ENCODE assay signal across 11 cellular contexts in genomic region chr15:69045810-69046209, GRCh38. TPM values are rescaled to one million over a fixed set of nuclear protein-coding genes. Genes with fewer than 3 reads are reported as not detected.
DNase-seq lines count a peak whose midpoint lies in the region; FAIRE-seq and TF ChIP-seq lines count a peak whose summit lies in the region.
"Had no signal": no experiment of that assay in that cellular context is flagged by ENCODE, and none has a peak within 500 bp of the region (broad histone marks: within the 10 kb centered on the region; RNA-seq: fewer than 3 reads in every experiment).

No MANE protein-coding gene starts in this region.

- no peaks in the 10 kb centered on the region for H3K9me1 ChIP-seq in endothelial cell of umbilical vein (replicated peaks; ENCODE audit: control insufficient read depth, extremely low read depth, insufficient read depth, low read length)

- H2AFZ ChIP-seq in PC-9 (no peak overlapping the region), endothelial cell of umbilical vein (ENCODE audit: low read depth, low read length) (no peak overlapping the region), parathyroid adenoma (peak overlapping the region; percentile 78)

- no peaks in the 10 kb centered on the region for H3K9me2 ChIP-seq in PC-9 (ENCODE audit: insufficient read depth)

- POLR2A ChIA-PET in PC-9 (lab: Charles Lee; ENCODE audit: unreplicated experiment): no interaction called here
- POLR2A ChIA-PET in endothelial cell of umbilical vein (lab: Charles Lee): interaction anchor here (0.6 kb wide), 1 partner anchor 105 kb away, joined by 5 read pairs; no protein-coding TSS in a partner anchor

- H3K27me3 ChIP-seq in PC-9 (ENCODE audit: insufficient read depth, low read depth) (no peaks in the 10 kb centered on the region), endothelial cell of umbilical vein (ENCODE audit: control insufficient read depth in 2 of 2, insufficient read depth in 2 of 2, low read length in 2 of 2) (no peaks in the 10 kb centered on the region), parathyroid adenoma (ENCODE audit: control insufficient read depth, insufficient read depth, low read length) (no peaks in the 10 kb centered on the region), uterus (no peaks in the 10 kb centered on the region)

- H3K4me2 ChIP-seq in PC-9 (peak overlapping the region; percentile 64), endothelial cell of umbilical vein (ENCODE audit: insufficient read depth, low read length) (no peak overlapping the region), parathyroid adenoma (ENCODE audit: low read length) (no peak overlapping the region)

- DNase-seq in H4 (ENCODE audit: low spot score) (peak; percentile 84), PC-9 (peak in 1 of 2 experiments; percentile 39), endothelial cell of umbilical vein (ENCODE audit: low read depth, low spot score) (no peak), uterus (no peak), NCI-H1105 treated with DMSO at 0.1 percent for 48 hours (lab: John Stamatoyannopoulos, UW) (no peak), UCSD-AML1 (lab: John Stamatoyannopoulos, UW; ENCODE audit: unreplicated experiment) (no peak)
- DNase-seq: DMS79 treated with DMSO at 0.1 percent for 48 hours; effector CD4-positive, alpha-beta T cell; nucleus accumbens had no signal

- H3F3A ChIP-seq in PC-9 (ENCODE audit: insufficient read depth, low read depth): peaks cover 38% of the 10 kb centered on the region

- H3K4me3 ChIP-seq in PC-9: no peak overlapping the region
- no peak overlapping the region for H3K4me3 ChIP-seq in endothelial cell of umbilical vein (replicated peaks in 1 of 3; ENCODE audit: insufficient read depth in 1 of 3, low read depth in 1 of 3, low read length in 3 of 3)
- no peak overlapping the region for H3K4me3 ChIP-seq in parathyroid adenoma (ENCODE audit: low read depth, low read length)
- no peak overlapping the region for H3K4me3 ChIP-seq in uterus

- TF ChIP-seq POLR2A in endothelial cell of umbilical vein (IDR thresholded peaks at IDR 0.05; ENCODE audit: low read depth, low read length) (no peak), uterus (IDR thresholded peaks at IDR 0.05) (no peak)

- TF ChIP-seq CTCF in PC-9 (conservative IDR thresholded peaks at IDR 0.05) (no peak; the same call in 1 of the 2 replicates), endothelial cell of umbilical vein (IDR thresholded peaks at IDR 0.05; ENCODE audit: extremely low read depth in 1 of 2, insufficient read depth in 1 of 2, low read depth in 1 of 2, low read length in 2 of 2) (peak in 1 of 2 donors; percentile 18), parathyroid adenoma (IDR thresholded peaks at IDR 0.05) (peak; percentile 21), uterus (IDR thresholded peaks at IDR 0.05) (no peak)

- H3K9me3 ChIP-seq in PC-9 (ENCODE audit: insufficient read depth, low read depth) (no peaks in the 10 kb centered on the region), endothelial cell of umbilical vein (replicated peaks; ENCODE audit: control insufficient read depth, insufficient read depth, low read length) (no peaks in the 10 kb centered on the region), parathyroid adenoma (ENCODE audit: control insufficient read depth, low read length) (no peaks in the 10 kb centered on the region), uterus (no peaks in the 10 kb centered on the region)

- FAIRE-seq in endothelial cell of umbilical vein (lab: Jason Lieb, UNC): no peak

- intact Hi-C loops in PC-9 (cut with micrococcal nuclease; ENCODE audit: unreplicated experiment): no loop called here
- intact Hi-C loops in endothelial cell of umbilical vein (cut with micrococcal nuclease): no loop called here
- intact Hi-C loops in uterus (cut with DNase I; ENCODE audit: low total_unique reads): no loop called here

- BruUV-seq in PC-9 (replicated peaks; lab: Mats Ljungman, UMichigan) (no TSS peak), endothelial cell of umbilical vein (replicated peaks; lab: Mats Ljungman, UMichigan) (no TSS peak)

- H3K4me1 ChIP-seq in PC-9 (replicated peaks; ENCODE audit: insufficient read depth): peaks cover 54% of the 10 kb centered on the region
- H3K4me1 ChIP-seq in endothelial cell of umbilical vein (ENCODE audit: control insufficient read depth, extremely low read depth, insufficient read depth, low read length): peaks cover 25% of the 10 kb centered on the region
- H3K4me1 ChIP-seq in parathyroid adenoma: peaks cover 7% of the 10 kb centered on the region
- no peaks in the 10 kb centered on the region for H3K4me1 ChIP-seq in uterus

- CTCF ChIA-PET in PC-9 (lab: Charles Lee) (interaction anchor here (1.3 kb wide), 1 partner anchor 10 kb away, joined by 4 read pairs; no protein-coding TSS in a partner anchor), endothelial cell of umbilical vein (lab: Charles Lee) (interaction anchor here (1.3 to 1.5 kb wide), 3 partner anchors 13 to 349 kb away, joined by 5 to 7 read pairs (median 5); no protein-coding TSS in a partner anchor)

- dilution Hi-C loops in endothelial cell of umbilical vein (cut with MboI; ENCODE audit: extremely low pct_ligation_motif_present, low sequenced_read_pairs): no loop called here

- H3K9ac ChIP-seq in endothelial cell of umbilical vein (replicated peaks; ENCODE audit: extremely low read depth, insufficient read depth, low read length): no peak overlapping the region
- H3K9ac ChIP-seq in parathyroid adenoma: no peak overlapping the region

- H3K79me2 ChIP-seq in PC-9 (ENCODE audit: low read depth) (no peaks in the 10 kb centered on the region), endothelial cell of umbilical vein (ENCODE audit: control insufficient read depth, insufficient read depth, low read length) (no peaks in the 10 kb centered on the region), parathyroid adenoma (no peaks in the 10 kb centered on the region)

- H3K27ac ChIP-seq in PC-9: peak overlapping the region; percentile 97
- peak overlapping the region; percentile 8 for H3K27ac ChIP-seq in endothelial cell of umbilical vein (ENCODE audit: insufficient read depth, low read depth, low read length)
- H3K27ac ChIP-seq in parathyroid adenoma: peak overlapping the region; percentile 8
- H3K27ac ChIP-seq in uterus: no peak overlapping the region

- H4K20me1 ChIP-seq in PC-9 (ENCODE audit: insufficient read depth) (no peaks in the 10 kb centered on the region), endothelial cell of umbilical vein (replicated peaks; ENCODE audit: control insufficient read depth, extremely low read depth, insufficient read depth, low read length) (no peaks in the 10 kb centered on the region)

- H3K36me3 ChIP-seq in PC-9 (ENCODE audit: low read depth) (no peaks in the 10 kb centered on the region), endothelial cell of umbilical vein (ENCODE audit: control insufficient read depth in 2 of 2, extremely low read depth in 1 of 2, insufficient read depth in 2 of 2, low read length in 2 of 2) (no peaks in the 10 kb centered on the region), parathyroid adenoma (ENCODE audit: control insufficient read depth, insufficient read depth, low read length) (no peaks in the 10 kb centered on the region), uterus (no peaks in the 10 kb centered on the region)

TF ChIP-seq in endothelial cell of umbilical vein, 7 proteins besides CTCF, POLR2A, EP300 and RAD21:
- TF ChIP-seq JUN (IDR thresholded peaks at IDR 0.05; ENCODE audit: borderline replicate concordance, insufficient read depth, insufficient read length, low read depth) (no peak), POLR2AphosphoS5 (IDR thresholded peaks at IDR 0.05; ENCODE audit: insufficient read depth, low read depth, low read length) (no peak), MAX (IDR thresholded peaks at IDR 0.05; ENCODE audit: insufficient read depth, insufficient read length) (no peak), MYC (IDR thresholded peaks at IDR 0.05; ENCODE audit: low read depth, low read length) (no peak), FOS (IDR thresholded peaks at IDR 0.05; ENCODE audit: borderline replicate concordance, insufficient read depth, low read length) (no peak)

RNA-seq across cellular contexts. Expression of gene NOX5, which starts 31.3 kb away (rescaled TPM):
- total RNA-seq in H4 (2014; rRNA removed; shearing (Covaris generic)): not detected in 2 replicates
- total RNA-seq in PC-9 (2021) (0.85 and 1.5 TPM in 2 replicates), endothelial cell of umbilical vein (0.07 TPM in 1 of 2 replicates, not detected in the other), uterus (under 1 TPM in 2 of 4 donors, not detected in 2; 0.21 to 0.52 TPM)
- 0.08 and 0.14 TPM in 2 replicates for polyA plus RNA-seq in endothelial cell of umbilical vein
- 0.03 and 0.06 TPM in 2 replicates for polyA plus RNA-seq in endothelial cell of umbilical vein (2011; cell fraction: cytosol; rRNA removed)
- polyA plus RNA-seq in endothelial cell of umbilical vein (2011; cell fraction: nucleus; rRNA removed): 0.33 and 0.53 TPM in 2 replicates
- 0.09 and 0.12 TPM in 2 replicates for polyA plus RNA-seq in endothelial cell of umbilical vein (2012)
- 0.06 and 0.39 TPM in 2 replicates for polyA minus RNA-seq in endothelial cell of umbilical vein
- 0.61 TPM for polyA minus RNA-seq in endothelial cell of umbilical vein (2011; cell fraction: cytosol; rRNA and poly(A)+ RNA removed)
- 0.10 and 0.19 TPM in 2 replicates for polyA minus RNA-seq in endothelial cell of umbilical vein (2011; cell fraction: nucleus; rRNA and poly(A)+ RNA removed)
- total RNA-seq: OCI-LY7 had no signal

Comparison
In these comparisons a context has a peak if more than half of its experiments do, and no peak if none do; other contexts are left out.
1. H3K27ac ChIP-seq: peak in PC-9 (single experiment), endothelial cell of umbilical vein (single experiment) and parathyroid adenoma (single experiment); none in uterus (0 of 2).